ENCODE assay signal across 12 cellular contexts in genomic region chr11:32435152-32435480, GRCh38. TPM values are rescaled to one million over a fixed set of nuclear protein-coding genes. Genes with fewer than 3 reads are reported as not detected.
A peak's percentile ranks its signal among the peaks of the same experiment; 100 is the strongest.
DNase-seq lines count a peak whose midpoint lies in the region; ATAC-seq and TF ChIP-seq lines count a peak whose summit lies in the region.
"Had no signal": no experiment of that assay in that cellular context is flagged by ENCODE, and none has a peak within 500 bp of the region (broad histone marks: within the 10 kb centered on the region; RNA-seq: fewer than 3 reads in every experiment).

No MANE protein-coding gene starts in this region.

- H3K36me3 ChIP-seq in neuronal stem cell (replicated peaks in 1 of 2; ENCODE audit: control insufficient read depth in 2 of 2, insufficient read depth in 2 of 2, low read length in 2 of 2) (no peaks in the 10 kb centered on the region), tibial artery (no peaks in the 10 kb centered on the region)

- WGBS in neuronal stem cell (ENCODE audit: extremely low coverage in 2 of 2, insufficient read length in 2 of 2, insufficient replicate concordance in 1 of 2), 2 donors, result no CpG with 5 or more reads among the region's 33 CpGs

- DNase-seq in D341Med (ENCODE audit: low spot score), result peak; percentile 65
- DNase-seq in MV-4-11 (lab: John Stamatoyannopoulos, UW), result peak; percentile 44
- DNase-seq in fibroblast of pulmonary artery (ENCODE audit: low read depth), result peak; percentile 66
- no peak for DNase-seq in neuronal stem cell (ENCODE audit: low spot score)
- DNase-seq in NCI-H2081 (lab: John Stamatoyannopoulos, UW), result no peak
- DNase-seq in effector memory CD8-positive, alpha-beta T cell, result no peak
- DNase-seq in tibial artery, result no peak
- DNase-seq in DMS153 (lab: John Stamatoyannopoulos, UW), result no peak
- DNase-seq: amniotic stem cell; naive B cell; stimulated activated CD4-positive, alpha-beta T cell treated with anti-CD3 and anti-CD28 coated beads, Interleukin-4, amount 100 ng/mL, for 24 hours had no signal

- no peaks in the 10 kb centered on the region for H3K79me1 ChIP-seq in neuronal stem cell (ENCODE audit: low read depth, low read length)

- H3K27ac ChIP-seq in neuronal stem cell (replicated peaks; ENCODE audit: low read length) (no peak overlapping the region), tibial artery (no peak overlapping the region)

- no peak overlapping the region for H3K14ac ChIP-seq in neuronal stem cell (ENCODE audit: low read length)

- H3K27me3 ChIP-seq in neuronal stem cell (ENCODE audit: control insufficient read depth in 3 of 3, insufficient read depth in 3 of 3, low read depth in 1 of 3, low read length in 3 of 3) (peaks cover 86 to 99% (median 97%) of the 10 kb centered on the region in 3 experiments), tibial artery (peaks cover 0 to 98% of the 10 kb centered on the region in 2 donors)

- H3K4me3 Mint-ChIP-seq in effector memory CD8-positive, alpha-beta T cell, result no peak overlapping the region

- peak overlapping the region; percentile 35 for H2AFZ ChIP-seq in neuronal stem cell (ENCODE audit: low read length)

- peaks cover 76 to 94% of the 10 kb centered on the region in 2 donors for H3K27me3 Mint-ChIP-seq in effector memory CD8-positive, alpha-beta T cell

- no peak overlapping the region for H3K4ac ChIP-seq in neuronal stem cell (ENCODE audit: low read length)

- peaks cover 13 to 20% of the 10 kb centered on the region in 2 donors for H3K4me1 Mint-ChIP-seq in effector memory CD8-positive, alpha-beta T cell (ENCODE audit: low read depth in 2 of 2)

- no peak overlapping the region for H2AK5ac ChIP-seq in neuronal stem cell (ENCODE audit: low read depth, low read length)

- H4K91ac ChIP-seq in neuronal stem cell (ENCODE audit: low read depth, low read length, poor library complexity), result no peak overlapping the region

- H3K9me3 ChIP-seq in neuronal stem cell (replicated peaks in 1 of 2; ENCODE audit: control insufficient read depth in 2 of 2, insufficient read depth in 1 of 2, low read depth in 1 of 2, low read length in 2 of 2), result peaks cover 2 to 8% of the 10 kb centered on the region in 2 donors
- no peaks in the 10 kb centered on the region for H3K9me3 ChIP-seq in tibial artery

- no peak for TF ChIP-seq CTCF in fibroblast of pulmonary artery (IDR thresholded peaks at IDR 0.05; ENCODE audit: low read length, missing control alignments)
- TF ChIP-seq CTCF in tibial artery (IDR thresholded peaks at IDR 0.05), result no peak

- peak overlapping the region; percentile 48 for H3K4me2 ChIP-seq in neuronal stem cell (ENCODE audit: insufficient read depth, low read length, poor library complexity, severe bottlenecking)

- H3K4me1 ChIP-seq in neuronal stem cell (ENCODE audit: control insufficient read depth in 2 of 2, insufficient read depth in 1 of 2, low read depth in 1 of 2, low read length in 2 of 2), result peaks cover 0 to 8% of the 10 kb centered on the region in 2 donors
- H3K4me1 ChIP-seq in tibial artery, result peaks cover 0 to 62% (median 46%) of the 10 kb centered on the region in 4 donors

- no peak overlapping the region for H2BK12ac ChIP-seq in neuronal stem cell (ENCODE audit: low read length)

- peak overlapping the region; percentile 3 for H3K9ac ChIP-seq in neuronal stem cell (ENCODE audit: low read depth, low read length, poor library complexity)

- no peak overlapping the region for H2BK15ac ChIP-seq in neuronal stem cell (ENCODE audit: low read length)

- no peak overlapping the region for H4K8ac ChIP-seq in neuronal stem cell (ENCODE audit: low read depth, low read length)

- peak overlapping the region; percentile 72 for H3K4me3 ChIP-seq in fibroblast of pulmonary artery (replicated peaks; ENCODE audit: low read depth, low read length)
- no peak overlapping the region for H3K4me3 ChIP-seq in neuronal stem cell (ENCODE audit: low read length in 2 of 2)
- peak overlapping the region in 1 of 2 donors; percentile 23 for H3K4me3 ChIP-seq in tibial artery

- no peak overlapping the region for H3K27ac Mint-ChIP-seq in effector memory CD8-positive, alpha-beta T cell

- H2BK5ac ChIP-seq in neuronal stem cell (ENCODE audit: low read length), result no peak overlapping the region

- H3K36me3 Mint-ChIP-seq in effector memory CD8-positive, alpha-beta T cell (ENCODE audit: insufficient read depth), result no peaks in the 10 kb centered on the region

- ATAC-seq in effector memory CD8-positive, alpha-beta T cell (replicated peaks), result no peak

- H2BK120ac ChIP-seq in neuronal stem cell (ENCODE audit: low read depth, low read length), result no peak overlapping the region

- H3K23ac ChIP-seq in neuronal stem cell (ENCODE audit: low read depth, low read length, poor library complexity), result no peak overlapping the region

- no peaks in the 10 kb centered on the region for H3K9me3 Mint-ChIP-seq in effector memory CD8-positive, alpha-beta T cell

- intact Hi-C loops in tibial artery (cut with DNase I; ENCODE audit: low total_unique reads), result no loop called here

- peak overlapping the region; percentile 55 for H3K18ac ChIP-seq in neuronal stem cell (ENCODE audit: low read length)

RNA-seq across cellular contexts. Expression of gene WT1, which starts 0.2 kb away (rescaled TPM):
- not detected for polyA plus RNA-seq in neuronal stem cell (2013, experiment 1 of 2)
- not detected for polyA plus RNA-seq in neuronal stem cell (2013, experiment 2 of 2)
- polyA plus RNA-seq: fibroblast of lung had no signal

Comparison
In these comparisons a context has a peak if more than half of its experiments do, and no peak if none do; other contexts are left out.
1. DNase-seq: peak in D341Med (single experiment), MV-4-11 (single experiment) and fibroblast of pulmonary artery (single experiment); none in neuronal stem cell (single experiment), NCI-H2081 (0 of 2), effector memory CD8-positive, alpha-beta T cell (0 of 3), tibial artery (0 of 2) and DMS153 (single experiment).